Comparison of ENCODE assay signal across 28 cellular contexts in genomic region chr4:123535037-123535748, GRCh38.
"Had no signal": no experiment of that assay in that cellular context is flagged by ENCODE, and none has a peak within 500 bp of the region (broad histone marks: within the 10 kb centered on the region; RNA-seq: fewer than 3 reads in every experiment).

No MANE protein-coding gene starts in this region.

- H3K27ac Mint-ChIP-seq: endodermal cell, nephron, neural progenitor cell, progenitor cell of endocrine pancreas, type B pancreatic cell had no signal

- H3K27me3 ChIP-seq: dorsolateral prefrontal cortex, foreskin keratinocyte, gastroesophageal sphincter, heart left ventricle, hepatocyte, neural progenitor cell, stomach, thyroid gland had no signal

- H3K79me2 ChIP-seq: hepatocyte, parathyroid adenoma had no signal

- H3K36me3 ChIP-seq: gastroesophageal sphincter, heart left ventricle, lower lobe of right lung, neural progenitor cell, stomach, thyroid gland had no signal

- H3K9me3 ChIP-seq: gastroesophageal sphincter, lower lobe of right lung, stomach, thyroid gland had no signal

- DNase-seq: dorsolateral prefrontal cortex; effector CD4-positive, alpha-beta T cell; endodermal cell; foreskin keratinocyte; heart left ventricle; left cardiac atrium; left ventricle myocardium superior; lower lobe of right lung; stimulated activated CD4-positive, alpha-beta T cell treated with anti-CD3 and anti-CD28 coated beads, Interleukin-12 subunit alpha, Interleukin-12 subunit beta, amount 100 ng/mL, for 4 hours; stimulated activated CD4-positive, alpha-beta T cell treated with anti-CD3 and anti-CD28 coated beads, Interleukin-1b, Interleukin-23, amount 100 ng/mL, for 48 hours; stimulated activated CD4-positive, alpha-beta T cell treated with anti-CD3 and anti-CD28 coated beads, Interleukin-4, amount 100 ng/mL, for 1 hour; stimulated activated CD8-positive, alpha-beta memory T cell treated with anti-CD3 and anti-CD28 coated beads, Interleukin-4, amount 100 ng/mL, for 48 hours; stimulated activated naive CD4-positive, alpha-beta T cell treated with Interleukin-2 at 50 U/mL for 16 hours; stomach; thyroid gland had no signal

- H3K4me3 Mint-ChIP-seq: endodermal cell, nephron, neural progenitor cell, type B pancreatic cell had no signal

- H3K27ac ChIP-seq: dorsolateral prefrontal cortex, epithelial cell of prostate, foreskin keratinocyte, gastroesophageal sphincter, heart left ventricle, hepatocyte, lower lobe of right lung, neural progenitor cell, parathyroid adenoma, stomach, thyroid gland had no signal

- FAIRE-seq: colon, islet of Langerhans had no signal

- H3K9ac ChIP-seq: neural progenitor cell, parathyroid adenoma had no signal

- H3K27me3 Mint-ChIP-seq: progenitor cell of endocrine pancreas, type B pancreatic cell had no signal

- H3K4me2 ChIP-seq: hepatocyte, neural progenitor cell, smooth muscle cell had no signal

- ATAC-seq: esophagus mucosa, foreskin keratinocyte, gastroesophageal sphincter, heart left ventricle, left cardiac atrium, left ventricle myocardium superior, lower lobe of right lung, sciatic nerve had no signal

- H3K4me1 ChIP-seq: foreskin keratinocyte, gastroesophageal sphincter, heart left ventricle, lower lobe of right lung, neural progenitor cell, parathyroid adenoma, thyroid gland had no signal

- H3K4me3 ChIP-seq: dorsolateral prefrontal cortex, gastroesophageal sphincter, heart left ventricle, hepatocyte, lower lobe of right lung, neural progenitor cell, smooth muscle cell, stomach, thyroid gland had no signal

- H2AFZ ChIP-seq: hepatocyte, neural progenitor cell, parathyroid adenoma had no signal

- H3K36me3 Mint-ChIP-seq: type B pancreatic cell had no signal

- H3K4me1 Mint-ChIP-seq: neural progenitor cell had no signal
